35 cellular contexts compared by ENCODE assay signal in the genomic region with DNA sequence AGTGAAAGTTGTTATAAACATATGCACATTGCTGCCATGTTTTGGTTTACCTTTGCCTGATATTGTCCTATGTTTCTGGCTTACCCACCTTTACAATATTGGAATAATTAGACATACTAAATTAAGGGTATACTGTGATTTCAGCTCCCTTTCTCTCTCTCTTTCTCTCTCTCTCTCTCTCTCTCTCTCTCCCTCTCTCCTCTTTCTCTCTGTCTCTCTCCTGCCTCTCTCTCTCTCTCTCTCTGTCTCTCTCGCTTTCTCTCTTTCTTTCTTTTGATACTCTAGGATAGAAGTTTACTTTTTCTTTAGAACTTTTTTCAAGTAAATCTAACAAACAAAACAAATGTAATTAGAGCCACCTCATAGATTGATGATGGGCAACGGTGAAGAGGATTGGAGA.
"Had no signal": no experiment of that assay in that cellular context is flagged by ENCODE, and none has a peak within 500 bp of the region (broad histone marks: within the 10 kb centered on the region; RNA-seq: fewer than 3 reads in every experiment).

No MANE protein-coding gene starts in this region.

- H3K4me3 ChIP-seq: MG63 had no signal

- H3K27me3 ChIP-seq: MG63 had no signal

- H3K36me3 ChIP-seq: MG63 had no signal

- H3K9me3 ChIP-seq: MG63 had no signal

- DNase-seq: Karpas-422, Kasumi-1, MG63, MM.1S, MV-4-11, NCI-H1048, NCI-H1092, NCI-H1092 treated with DMSO at 0.1 percent for 48 hours, NCI-H1105, NCI-H1105 treated with DMSO at 0.1 percent for 48 hours, NCI-H1417, NCI-H1417 treated with DMSO at 0.1 percent for 48 hours, NCI-H1436, NCI-H1436 treated with DMSO at 0.1 percent for 48 hours, NCI-H146, NCI-H1694, NCI-H1694 treated with DMSO at 0.1 percent for 48 hours, NCI-H187, NCI-H187 treated with DMSO at 0.1 percent for 48 hours, NCI-H1930, NCI-H2029, NCI-H2029 treated with DMSO at 0.1 percent for 48 hours, NCI-H2081, NCI-H2081 treated with DMSO at 0.1 percent for 48 hours, NCI-H2107, NCI-H2171, NCI-H2171 treated with DMSO at 0.1 percent for 48 hours, NCI-H2227 treated with DMSO at 0.1 percent for 48 hours, NCI-H226, NCI-H345, NCI-H446, NCI-H446 treated with DMSO at 0.1 percent for 48 hours, NCI-H510A, NCI-H510A treated with DMSO at 0.1 percent for 48 hours, NCI-H524 had no signal
